ENCODE assay signal across 1 cellular context in genomic region chr5:140294753-140295152, GRCh38.
TF ChIP-seq lines count a peak whose summit lies in the region.

No MANE protein-coding gene starts in this region.

TF ChIP-seq in WTC11, 78 proteins besides CTCF, POLR2A, EP300 and RAD21 (continued from another document):
- TF ChIP-seq, protein P1, sequence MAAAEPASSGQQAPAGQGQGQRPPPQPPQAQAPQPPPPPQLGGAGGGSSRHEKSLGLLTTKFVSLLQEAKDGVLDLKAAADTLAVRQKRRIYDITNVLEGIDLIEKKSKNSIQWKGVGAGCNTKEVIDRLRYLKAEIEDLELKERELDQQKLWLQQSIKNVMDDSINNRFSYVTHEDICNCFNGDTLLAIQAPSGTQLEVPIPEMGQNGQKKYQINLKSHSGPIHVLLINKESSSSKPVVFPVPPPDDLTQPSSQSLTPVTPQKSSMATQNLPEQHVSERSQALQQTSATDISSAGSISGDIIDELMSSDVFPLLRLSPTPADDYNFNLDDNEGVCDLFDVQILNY (CRISPR knock-in tag; IDR thresholded peaks at IDR 0.05) = no peak
- TF ChIP-seq, protein P2, sequence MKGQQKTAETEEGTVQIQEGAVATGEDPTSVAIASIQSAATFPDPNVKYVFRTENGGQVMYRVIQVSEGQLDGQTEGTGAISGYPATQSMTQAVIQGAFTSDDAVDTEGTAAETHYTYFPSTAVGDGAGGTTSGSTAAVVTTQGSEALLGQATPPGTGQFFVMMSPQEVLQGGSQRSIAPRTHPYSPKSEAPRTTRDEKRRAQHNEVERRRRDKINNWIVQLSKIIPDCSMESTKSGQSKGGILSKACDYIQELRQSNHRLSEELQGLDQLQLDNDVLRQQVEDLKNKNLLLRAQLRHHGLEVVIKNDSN (CRISPR knock-in tag; IDR thresholded peaks at IDR 0.05) = no peak
- TF ChIP-seq, protein P3, sequence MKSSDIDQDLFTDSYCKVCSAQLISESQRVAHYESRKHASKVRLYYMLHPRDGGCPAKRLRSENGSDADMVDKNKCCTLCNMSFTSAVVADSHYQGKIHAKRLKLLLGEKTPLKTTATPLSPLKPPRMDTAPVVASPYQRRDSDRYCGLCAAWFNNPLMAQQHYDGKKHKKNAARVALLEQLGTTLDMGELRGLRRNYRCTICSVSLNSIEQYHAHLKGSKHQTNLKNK (CRISPR knock-in tag; IDR thresholded peaks at IDR 0.05) = no peak
- no peak for TF ChIP-seq ZNF281 (CRISPR knock-in tag; IDR thresholded peaks at IDR 0.05)
- TF ChIP-seq USF2 (CRISPR knock-in tag; IDR thresholded peaks at IDR 0.05) = no peak
- no peak for TF ChIP-seq ZNF138 (CRISPR knock-in tag; conservative IDR thresholded peaks at IDR 0.05)
